8 cellular contexts compared by ENCODE assay signal in the genomic region with DNA sequence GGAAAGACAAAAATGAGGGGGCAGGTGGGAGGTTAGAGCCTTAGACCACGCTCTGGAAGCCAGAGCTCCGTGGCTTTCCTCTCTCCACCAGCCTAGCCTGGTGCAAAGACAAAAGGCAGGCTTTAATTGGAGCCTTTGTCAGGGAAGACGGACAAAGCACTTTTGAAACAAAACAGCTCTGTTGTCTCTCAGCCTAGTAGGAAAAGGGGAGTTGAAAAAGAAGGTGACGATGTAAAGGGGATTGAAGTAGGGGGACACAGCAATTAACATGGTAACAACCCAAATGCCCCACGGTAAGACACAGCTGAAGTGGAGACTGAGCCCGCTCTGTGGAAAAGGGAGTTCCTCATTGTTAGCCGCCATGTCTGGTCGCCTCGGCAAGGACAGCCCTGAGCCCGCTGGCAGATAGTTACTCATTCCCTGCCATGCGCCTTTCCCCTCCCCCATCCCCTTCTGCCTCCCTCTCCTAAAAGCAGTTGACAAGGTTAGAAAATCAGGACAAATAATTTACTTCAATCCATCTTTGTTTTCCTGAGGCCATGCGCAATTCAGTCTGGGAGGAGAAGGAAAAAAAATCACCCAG.
DNase-seq lines count a peak whose midpoint lies in the region; ATAC-seq and TF ChIP-seq lines count a peak whose summit lies in the region.
"Had no signal": no experiment of that assay in that cellular context is flagged by ENCODE, and none has a peak within 500 bp of the region (broad histone marks: within the 10 kb centered on the region; RNA-seq: fewer than 3 reads in every experiment).

No MANE protein-coding gene starts in this region.

- H3K27me3 ChIP-seq in left lung: no peaks in the 10 kb centered on the region
- no peaks in the 10 kb centered on the region for H3K27me3 ChIP-seq in subcutaneous abdominal adipose tissue (ENCODE audit: control insufficient read depth in 5 of 5, insufficient read depth in 4 of 5, low read length in 5 of 5)

- peak; percentile 4 for ATAC-seq in left lung
- ATAC-seq in HG02970 (IDR thresholded peaks at IDR 0.05; ENCODE audit: low FRiP score, unreplicated experiment): no peak

- H3K4me1 ChIP-seq in left lung: peaks cover 74 to 87% of the 10 kb centered on the region in 2 donors
- H3K4me1 ChIP-seq in subcutaneous abdominal adipose tissue (ENCODE audit: control insufficient read depth in 5 of 5, insufficient read depth in 5 of 5, low read length in 5 of 5): peaks cover 17 to 89% (median 84%) of the 10 kb centered on the region in 5 donors

- H3K9ac ChIP-seq in subcutaneous abdominal adipose tissue (ENCODE audit: low read length in 5 of 5): peak overlapping the region; percentile 1 to 62 (median 45)

- intact Hi-C loops in left lung (cut with DNase I): no loop called here

- TF ChIP-seq CTCF in left lung (IDR thresholded peaks at IDR 0.05): no peak

- H3K9me3 ChIP-seq in KOPT-K1 (ENCODE audit: insufficient read depth, low read length, poor library complexity, severe bottlenecking) (no peaks in the 10 kb centered on the region), left lung (no peaks in the 10 kb centered on the region), subcutaneous abdominal adipose tissue (ENCODE audit: control insufficient read depth in 5 of 5, low read length in 5 of 5) (no peaks in the 10 kb centered on the region)

- DNase-seq in amygdala (lab: John Stamatoyannopoulos, UW) (peak in 44 of 56 donors; percentile 29 to 85 (median 60)), left lung (peak in 1 of 2 donors; percentile 61), DMS153 treated with DMSO at 0.1 percent for 48 hours (lab: John Stamatoyannopoulos, UW; ENCODE audit: unreplicated experiment) (no peak), GOT3 (lab: John Stamatoyannopoulos, UW) (no peak)
- DNase-seq: RPMI8226 had no signal

- H3K27ac ChIP-seq in KOPT-K1 (ENCODE audit: low read depth, low read length, poor library complexity, severe bottlenecking): peak overlapping the region; percentile 54
- H3K27ac ChIP-seq in left lung: peak overlapping the region; percentile 76 to 86
- H3K27ac ChIP-seq in subcutaneous abdominal adipose tissue (ENCODE audit: low read depth, low read length): peak overlapping the region; percentile 89

- H3K4me3 ChIP-seq in left lung: no peak overlapping the region
- peak overlapping the region in 2 of 5 donors; percentile 2 to 6 for H3K4me3 ChIP-seq in subcutaneous abdominal adipose tissue (ENCODE audit: low read depth in 1 of 5, low read length in 5 of 5)

- H3K36me3 ChIP-seq in KOPT-K1 (ENCODE audit: insufficient read depth, low read length) (no peaks in the 10 kb centered on the region), left lung (peaks cover 0 to 15% of the 10 kb centered on the region in 2 donors), subcutaneous abdominal adipose tissue (ENCODE audit: control insufficient read depth in 5 of 5, insufficient read depth in 5 of 5, low read length in 5 of 5) (peaks cover 0 to 9% (median 3%) of the 10 kb centered on the region in 5 donors)

Comparison
In these comparisons a context has a peak if more than half of its experiments do, and no peak if none do; other contexts are left out.
1. DNase-seq: peak in amygdala (44 of 56); none in DMS153 treated with DMSO at 0.1 percent for 48 hours (single experiment) and GOT3 (single experiment).
2. Peak in every context shown above with its lines, with median percentiles within 50 percentile points of each other: H3K27ac ChIP-seq.